Comparison of ENCODE assay signal across 13 cellular contexts in genomic region chr14:22552827-22553076, GRCh38. TPM values are rescaled to one million over a fixed set of nuclear protein-coding genes. Genes with fewer than 3 reads are reported as not detected.
DNase-seq lines count a peak whose midpoint lies in the region; ATAC-seq and TF ChIP-seq lines count a peak whose summit lies in the region.
"Had no signal": no experiment of that assay in that cellular context is flagged by ENCODE, and none has a peak within 500 bp of the region (broad histone marks: within the 10 kb centered on the region; RNA-seq: fewer than 3 reads in every experiment).

No MANE protein-coding gene starts in this region.

- POLR2A ChIA-PET in T-cell (lab: Charles Lee): interaction anchor here (0.6 to 3.0 kb wide), 12 partner anchors 11 to 712 kb away, joined by 3 to 17 read pairs (median 6); no protein-coding TSS in a partner anchor

- CTCF ChIA-PET in T-cell (lab: Charles Lee): interaction anchor here in 1 of 2 donors (0.6 to 4.6 kb wide), 9 partner anchors 8 to 635 kb away, joined by 3 to 23 read pairs (median 5); partner anchors contain the start of gene DAD1

- no peak for TF ChIP-seq CTCF in progenitor cell of endocrine pancreas (IDR thresholded peaks at IDR 0.05; ENCODE audit: unreplicated experiment)

- peak overlapping the region; percentile 69 for H3K4me3 Mint-ChIP-seq in activated T-cell treated with anti-CD3 and anti-CD28 coated beads, Interleukin-2, amount 50 U/mL, for 24 hours
- H3K4me3 Mint-ChIP-seq in T-cell: peak overlapping the region; percentile 31 to 86 (median 40)
- H3K4me3 Mint-ChIP-seq in effector memory CD8-positive, alpha-beta T cell: peak overlapping the region; percentile 81 to 91
- peak overlapping the region; percentile 80 to 94 for H3K4me3 Mint-ChIP-seq in stimulated activated naive CD8-positive, alpha-beta T cell treated with anti-CD3 and anti-CD28 coated beads, Interleukin-15, amount 100 ng/mL, for 72 hours
- H3K4me3 Mint-ChIP-seq in progenitor cell of endocrine pancreas (ENCODE audit: low read depth): no peak overlapping the region

- peaks cover 2% of the 10 kb centered on the region for H3K27me3 Mint-ChIP-seq in activated T-cell treated with anti-CD3 and anti-CD28 coated beads, Interleukin-2, amount 50 U/mL, for 24 hours
- peaks cover 0 to 2% of the 10 kb centered on the region in 2 donors for H3K27me3 Mint-ChIP-seq in T-cell
- peaks cover 0 to 7% of the 10 kb centered on the region in 2 donors for H3K27me3 Mint-ChIP-seq in effector memory CD8-positive, alpha-beta T cell
- H3K27me3 Mint-ChIP-seq in stimulated activated naive CD8-positive, alpha-beta T cell treated with anti-CD3 and anti-CD28 coated beads, Interleukin-15, amount 100 ng/mL, for 72 hours: no peaks in the 10 kb centered on the region
- peaks cover 3% of the 10 kb centered on the region for H3K27me3 Mint-ChIP-seq in progenitor cell of endocrine pancreas

- no peaks in the 10 kb centered on the region for H3K9me3 Mint-ChIP-seq in activated T-cell treated with anti-CD3 and anti-CD28 coated beads, Interleukin-2, amount 50 U/mL, for 24 hours
- no peaks in the 10 kb centered on the region for H3K9me3 Mint-ChIP-seq in T-cell
- H3K9me3 Mint-ChIP-seq in effector memory CD8-positive, alpha-beta T cell: no peaks in the 10 kb centered on the region
- H3K9me3 Mint-ChIP-seq in stimulated activated naive CD8-positive, alpha-beta T cell treated with anti-CD3 and anti-CD28 coated beads, Interleukin-15, amount 100 ng/mL, for 72 hours: no peaks in the 10 kb centered on the region
- H3K9me3 Mint-ChIP-seq in progenitor cell of endocrine pancreas (ENCODE audit: low read depth): no peaks in the 10 kb centered on the region

- no peak for DNase-seq in activated T-cell treated with anti-CD3 and anti-CD28 coated beads, Interleukin-2, amount 50 U/mL, for 24 hours
- DNase-seq in activated T-cell treated with anti-CD3 and anti-CD28 coated beads, Interleukin-2, amount 50 U/mL, for 48 hours: no peak
- no peak for DNase-seq in T-cell
- DNase-seq in effector memory CD8-positive, alpha-beta T cell: no peak
- no peak for DNase-seq in stimulated activated naive CD8-positive, alpha-beta T cell treated with anti-CD3 and anti-CD28 coated beads, Interleukin-15, amount 100 ng/mL, for 72 hours
- no peak for DNase-seq in HT-29 (ENCODE audit: low spot score)
- no peak for DNase-seq in progenitor cell of endocrine pancreas (ENCODE audit: low spot score, unreplicated experiment)
- DNase-seq in cardiac septum (ENCODE audit: low spot score): no peak
- DNase-seq: activated gamma-delta T cell, NCI-H1436, NCI-H510A had no signal

- peak overlapping the region; percentile 97 for H3K27ac Mint-ChIP-seq in activated T-cell treated with anti-CD3 and anti-CD28 coated beads, Interleukin-2, amount 50 U/mL, for 24 hours
- H3K27ac Mint-ChIP-seq in T-cell (peak overlapping the region; percentile 98 to 99), progenitor cell of endocrine pancreas (no peak overlapping the region)
- H3K27ac Mint-ChIP-seq in effector memory CD8-positive, alpha-beta T cell: peak overlapping the region; percentile 97 to 99
- H3K27ac Mint-ChIP-seq in stimulated activated naive CD8-positive, alpha-beta T cell treated with anti-CD3 and anti-CD28 coated beads, Interleukin-15, amount 100 ng/mL, for 72 hours: peak overlapping the region; percentile 96 to 100

- H3K36me3 Mint-ChIP-seq in activated T-cell treated with anti-CD3 and anti-CD28 coated beads, Interleukin-2, amount 50 U/mL, for 24 hours (ENCODE audit: low read depth): peaks cover 71% of the 10 kb centered on the region
- H3K36me3 Mint-ChIP-seq in T-cell: peaks cover 52% of the 10 kb centered on the region
- H3K36me3 Mint-ChIP-seq in effector memory CD8-positive, alpha-beta T cell (ENCODE audit: insufficient read depth): peaks cover 90% of the 10 kb centered on the region
- no peaks in the 10 kb centered on the region for H3K36me3 Mint-ChIP-seq in progenitor cell of endocrine pancreas (ENCODE audit: insufficient read depth)

- peaks cover 93% of the 10 kb centered on the region for H3K4me1 Mint-ChIP-seq in activated T-cell treated with anti-CD3 and anti-CD28 coated beads, Interleukin-2, amount 50 U/mL, for 24 hours (ENCODE audit: low read depth)
- H3K4me1 Mint-ChIP-seq in T-cell (peaks cover 88 to 96% (median 91%) of the 10 kb centered on the region in 3 donors), progenitor cell of endocrine pancreas (ENCODE audit: low read depth) (peaks cover 20% of the 10 kb centered on the region)
- H3K4me1 Mint-ChIP-seq in effector memory CD8-positive, alpha-beta T cell (ENCODE audit: low read depth in 2 of 2): peaks cover 86 to 90% of the 10 kb centered on the region in 2 donors
- H3K4me1 Mint-ChIP-seq in stimulated activated naive CD8-positive, alpha-beta T cell treated with anti-CD3 and anti-CD28 coated beads, Interleukin-15, amount 100 ng/mL, for 72 hours: peaks cover 98% of the 10 kb centered on the region

- intact Hi-C loops in cardiac septum (cut with DNase I): no loop called here

- ATAC-seq in T-cell (replicated peaks in 1 of 4): no peak
- ATAC-seq in effector memory CD8-positive, alpha-beta T cell (replicated peaks): no peak
- no peak for ATAC-seq in stimulated activated naive CD8-positive, alpha-beta T cell treated with anti-CD3 and anti-CD28 coated beads, Interleukin-15, amount 100 ng/mL, for 72 hours
- ATAC-seq: activated CD4-positive, CD25-positive, alpha-beta regulatory T cell treated with anti-CD3 and anti-CD28 coated beads, Interleukin-2, amount 50 U/mL, for 24 hours; Panc1 had no signal

RNA-seq across cellular contexts. Expression of gene DAD1, which starts 36.3 kb away (rescaled TPM):
- total RNA-seq in T-cell: 100 to 1,000 TPM in 4 of 5 donors, 10 to 100 TPM in 1; 80.9 to 127 (median 113) TPM
- total RNA-seq in HT-29 (2014; rRNA removed; shearing (Covaris generic)): 111 and 124 TPM in 2 replicates
- 149 and 150 TPM in 2 replicates for total RNA-seq in progenitor cell of endocrine pancreas
- 134 TPM for total RNA-seq in cardiac septum

RNA-seq across cellular contexts. Expression of gene ABHD4, which starts 45.3 kb away (rescaled TPM):
- total RNA-seq in T-cell (10 to 100 TPM; 10.1 to 20.9 (median 17.3) TPM), progenitor cell of endocrine pancreas (25.6 and 30.5 TPM in 2 replicates), cardiac septum (18.6 TPM)
- total RNA-seq in HT-29 (2014; rRNA removed; shearing (Covaris generic)): 6.1 and 8.4 TPM in 2 replicates
